8 cellular contexts compared by ENCODE assay signal in the genomic region with DNA sequence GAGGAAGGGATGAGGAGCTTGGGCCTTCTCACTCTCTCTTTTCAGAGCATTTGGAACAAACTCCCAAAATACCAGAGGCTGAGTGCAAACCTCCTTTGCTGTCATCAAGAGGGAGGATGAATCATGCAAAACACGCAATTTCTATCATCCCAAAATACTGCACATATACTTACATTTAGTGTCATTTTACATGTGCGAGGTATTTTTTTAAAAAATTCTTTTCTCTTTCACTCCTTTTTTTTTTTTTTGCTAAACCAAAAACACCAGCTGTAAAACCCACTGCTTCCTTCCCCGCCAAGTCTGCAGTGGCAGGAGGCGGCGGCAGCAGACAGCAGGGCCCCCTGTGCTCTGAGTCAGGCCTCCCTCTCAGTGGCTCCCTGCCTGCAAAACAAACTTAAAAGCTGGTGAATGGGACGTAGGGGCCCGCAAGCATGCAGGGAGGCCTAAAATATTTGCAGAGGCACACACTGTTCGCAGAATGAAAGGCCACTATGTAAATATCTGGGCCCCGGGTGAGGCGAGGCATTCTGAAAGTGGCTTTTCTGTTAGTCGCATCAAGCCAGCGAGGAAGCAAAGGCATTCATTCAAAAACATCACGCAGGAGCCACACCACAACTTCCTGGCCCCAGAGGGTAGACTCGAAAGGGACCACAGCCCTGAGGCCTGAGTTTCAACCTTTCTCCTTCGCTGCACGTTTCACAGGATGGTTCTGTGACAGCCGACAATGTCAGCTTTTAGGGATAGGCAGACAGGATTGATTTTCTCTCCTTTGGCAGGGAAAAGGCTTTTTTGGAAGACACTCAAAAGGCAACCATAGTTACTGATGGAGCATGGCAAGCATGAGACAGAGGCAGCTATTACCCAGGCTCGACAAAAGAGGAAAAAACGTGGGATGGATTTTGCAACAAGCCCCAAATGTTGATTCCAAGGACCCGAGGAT.
DNase-seq lines count a peak whose midpoint lies in the region; ATAC-seq, FAIRE-seq and TF ChIP-seq lines count a peak whose summit lies in the region.

No MANE protein-coding gene starts in this region.

- no peak for TF ChIP-seq CTCF in prostate gland (IDR thresholded peaks at IDR 0.05)
- TF ChIP-seq CTCF in upper lobe of left lung (IDR thresholded peaks at IDR 0.05), result no peak

- H3K27ac ChIP-seq in prostate gland (peak overlapping the region; percentile 65 to 69), upper lobe of left lung (peak overlapping the region; percentile 63 to 73 (median 70))

- no peak for FAIRE-seq in frontal cortex (lab: Jason Lieb, UNC)

- DNase-seq in NCI-H2107 treated with DMSO at 0.1 percent for 48 hours (lab: John Stamatoyannopoulos, UW; ENCODE audit: unreplicated experiment) (peak; percentile 2), NCI-H2107 (lab: John Stamatoyannopoulos, UW) (no peak), frontal cortex (ENCODE audit: low spot score in 2 of 2) (peak; percentile 31 to 60), prostate gland (ENCODE audit: low spot score) (peak; percentile 55), upper lobe of left lung (peak; percentile 65 to 67)
- DNase-seq in activated effector memory CD4-positive, alpha-beta T cell treated with Interleukin-2 at 50 U/mL for 16 hours, result peak; percentile 63

- no peak for TF ChIP-seq POLR2A in prostate gland (IDR thresholded peaks at IDR 0.05)
- peak in 1 of 4 donors; percentile 8 for TF ChIP-seq POLR2A in upper lobe of left lung (IDR thresholded peaks at IDR 0.05)

- intact Hi-C loops in prostate gland (cut with DNase I), result no loop called here

- H3K27me3 ChIP-seq in prostate gland (replicated peaks; ENCODE audit: insufficient read depth), result no peaks in the 10 kb centered on the region
- no peaks in the 10 kb centered on the region for H3K27me3 ChIP-seq in upper lobe of left lung

- H3K4me1 ChIP-seq in prostate gland (replicated peaks), result peaks cover 13% of the 10 kb centered on the region
- H3K4me1 ChIP-seq in upper lobe of left lung, result peaks cover 32 to 35% (median 33%) of the 10 kb centered on the region in 4 donors

- WGBS in prostate gland, result 12% methylated on average over 20 of the region's 20 CpGs
- WGBS in upper lobe of left lung, 2 donors, result 23 to 39% methylated on average over 20 of the region's 20 CpGs

- peak; percentile 83 for ATAC-seq in HG03097 (IDR thresholded peaks at IDR 0.05; ENCODE audit: low FRiP score, unreplicated experiment)
- ATAC-seq in upper lobe of left lung (ENCODE audit: low FRiP score in 2 of 2), result peak; percentile 84 to 89

- H3K9me3 ChIP-seq in prostate gland (no peaks in the 10 kb centered on the region), upper lobe of left lung (no peaks in the 10 kb centered on the region)

- H3K4me3 ChIP-seq in prostate gland, result no peak overlapping the region
- peak overlapping the region in 1 of 4 donors; percentile 11 for H3K4me3 ChIP-seq in upper lobe of left lung

- no peak for TF ChIP-seq EP300 in upper lobe of left lung (IDR thresholded peaks at IDR 0.05)

- no peaks in the 10 kb centered on the region for H3K36me3 ChIP-seq in prostate gland
- H3K36me3 ChIP-seq in upper lobe of left lung, result no peaks in the 10 kb centered on the region

TF ChIP-seq in PFSK-1, 5 proteins besides CTCF, POLR2A, EP300 and RAD21:
- no peak for TF ChIP-seq FOXP2 (optimal IDR thresholded peaks at IDR 0.05; ENCODE audit: borderline replicate concordance, extremely low read depth, extremely low read length, insufficient read depth)
- 0 out of 2 replicates have a peak, but pooled peaks have one; percentile 47 for TF ChIP-seq SIN3A (IDR thresholded peaks at IDR 0.05; ENCODE audit: borderline replicate concordance, insufficient read depth, low read length)
